1 cellular context compared by ENCODE assay signal in genomic region chr18:11136241-11136640, GRCh38.
TF ChIP-seq lines count a peak whose summit lies in the region.

No MANE protein-coding gene starts in this region.

TF ChIP-seq in WTC11, 78 proteins besides CTCF, POLR2A, EP300 and RAD21 (continued from another document):
- TF ChIP-seq PRDM15 (CRISPR knock-in tag; IDR thresholded peaks at IDR 0.05) = no peak
- TF ChIP-seq, protein P1, sequence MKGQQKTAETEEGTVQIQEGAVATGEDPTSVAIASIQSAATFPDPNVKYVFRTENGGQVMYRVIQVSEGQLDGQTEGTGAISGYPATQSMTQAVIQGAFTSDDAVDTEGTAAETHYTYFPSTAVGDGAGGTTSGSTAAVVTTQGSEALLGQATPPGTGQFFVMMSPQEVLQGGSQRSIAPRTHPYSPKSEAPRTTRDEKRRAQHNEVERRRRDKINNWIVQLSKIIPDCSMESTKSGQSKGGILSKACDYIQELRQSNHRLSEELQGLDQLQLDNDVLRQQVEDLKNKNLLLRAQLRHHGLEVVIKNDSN (CRISPR knock-in tag; IDR thresholded peaks at IDR 0.05) = no peak
